Comparison of ENCODE assay signal across 16 cellular contexts in genomic region chr2:19673213-19673791, GRCh38.
DNase-seq lines count a peak whose midpoint lies in the region; ATAC-seq and TF ChIP-seq lines count a peak whose summit lies in the region.
"Had no signal": no experiment of that assay in that cellular context is flagged by ENCODE, and none has a peak within 500 bp of the region (broad histone marks: within the 10 kb centered on the region; RNA-seq: fewer than 3 reads in every experiment).

No MANE protein-coding gene starts in this region.

- H3K36me3 ChIP-seq in brain microvascular endothelial cell (replicated peaks) = no peaks in the 10 kb centered on the region
- H3K36me3 ChIP-seq: cardiac muscle cell, esophagus squamous epithelium, ovary had no signal

- no peaks in the 10 kb centered on the region for H3K9me3 Mint-ChIP-seq in activated CD8-positive, alpha-beta memory T cell treated with anti-CD3 and anti-CD28 coated beads, Interleukin-2, amount 10 ng/mL, durations not matched to agents 7 days and 5 days (ENCODE audit: low read depth)
- H3K9me3 Mint-ChIP-seq: activated B cell treated with CpG ODN at 0.5 μM for 24 hours; activated T-helper 2 cell treated with anti-CD3 and anti-CD28 coated beads, Interferon-gamma antibody, Interleukin-2, Interleukin-4, amounts not matched to agents 10 μg/mL and 5 μg/mL and 100 μg/mL, durations not matched to agents 14 hours and 24 hours and 36 hours; CD4-positive, alpha-beta T cell had no signal

- no peaks in the 10 kb centered on the region for H3K36me3 Mint-ChIP-seq in activated CD8-positive, alpha-beta memory T cell treated with anti-CD3 and anti-CD28 coated beads, Interleukin-2, amount 10 ng/mL, durations not matched to agents 7 days and 5 days

- no peak for ATAC-seq in activated CD8-positive, alpha-beta memory T cell treated with anti-CD3 and anti-CD28 coated beads, Interleukin-2, amount 10 ng/mL, durations not matched to agents 7 days and 5 days
- ATAC-seq in GM21825 (IDR thresholded peaks at IDR 0.05; ENCODE audit: unreplicated experiment) (no peak), GM18519 (IDR thresholded peaks at IDR 0.05; ENCODE audit: low FRiP score, unreplicated experiment) (no peak)

- peaks cover 27% of the 10 kb centered on the region for H3K27me3 Mint-ChIP-seq in activated CD8-positive, alpha-beta memory T cell treated with anti-CD3 and anti-CD28 coated beads, Interleukin-2, amount 10 ng/mL, durations not matched to agents 7 days and 5 days

- H3K27ac ChIP-seq in brain microvascular endothelial cell = no peak overlapping the region
- H3K27ac ChIP-seq: cardiac muscle cell, esophagus squamous epithelium, ovary, testis had no signal

- TF ChIP-seq CTCF in brain microvascular endothelial cell (IDR thresholded peaks at IDR 0.05; ENCODE audit: low read depth, low read length, missing control alignments) = no peak

- H3K4me3 ChIP-seq in brain microvascular endothelial cell (ENCODE audit: low read depth, low read length) = no peak overlapping the region
- H3K4me3 ChIP-seq: cardiac muscle cell, esophagus squamous epithelium, ovary, testis had no signal

- CTCF ChIA-PET in activated CD8-positive, alpha-beta memory T cell treated with anti-CD3 and anti-CD28 coated beads, Interleukin-2, amount 10 ng/mL, durations not matched to agents 7 days and 5 days (lab: Charles Lee) = no interaction called here

- H3K4me3 Mint-ChIP-seq in activated CD8-positive, alpha-beta memory T cell treated with anti-CD3 and anti-CD28 coated beads, Interleukin-2, amount 10 ng/mL, durations not matched to agents 7 days and 5 days = no peak overlapping the region
- H3K4me3 Mint-ChIP-seq: activated B cell treated with CpG ODN at 0.5 μM for 24 hours; CD4-positive, alpha-beta T cell had no signal

- no peaks in the 10 kb centered on the region for H3K27me3 ChIP-seq in brain microvascular endothelial cell (replicated peaks)
- H3K27me3 ChIP-seq: cardiac muscle cell, ovary, testis had no signal

- no peak overlapping the region for H3K27ac Mint-ChIP-seq in activated CD8-positive, alpha-beta memory T cell treated with anti-CD3 and anti-CD28 coated beads, Interleukin-2, amount 10 ng/mL, durations not matched to agents 7 days and 5 days
- H3K27ac Mint-ChIP-seq: activated B cell treated with CpG ODN at 0.5 μM for 24 hours; activated T-helper 2 cell treated with anti-CD3 and anti-CD28 coated beads, Interferon-gamma antibody, Interleukin-2, Interleukin-4, amounts not matched to agents 10 μg/mL and 5 μg/mL and 100 μg/mL, durations not matched to agents 14 hours and 24 hours and 36 hours; CD4-positive, alpha-beta T cell had no signal

- in situ Hi-C loops in Caki2 (cut with HindIII; ENCODE audit: low pct_unique_long_range_greater_than_20kb, low sequenced_read_pairs) = no loop called here
- in situ Hi-C loops in brain microvascular endothelial cell (cut with HindIII; ENCODE audit: low pct_ligation_motif_present, low sequenced_read_pairs) = no loop called here

- H3K4me1 Mint-ChIP-seq in activated CD8-positive, alpha-beta memory T cell treated with anti-CD3 and anti-CD28 coated beads, Interleukin-2, amount 10 ng/mL, durations not matched to agents 7 days and 5 days = no peaks in the 10 kb centered on the region
- H3K4me1 Mint-ChIP-seq: activated B cell treated with CpG ODN at 0.5 μM for 24 hours had no signal

- DNase-seq in Caki2 (ENCODE audit: low read depth) (peak; percentile 50), HuH-7.5 (ENCODE audit: low spot score) (peak; percentile 20), brain microvascular endothelial cell (peak; percentile 42), iris pigment epithelial cell (ENCODE audit: low read depth) (peak; percentile 35), HPDE6-E6E7 (ENCODE audit: extremely low spot score) (no peak)
- no peak for DNase-seq in activated CD8-positive, alpha-beta memory T cell treated with anti-CD3 and anti-CD28 coated beads, Interleukin-2, amount 10 ng/mL, durations not matched to agents 7 days and 5 days
- DNase-seq: activated B cell treated with CpG ODN at 0.5 μM for 24 hours; CD4-positive, alpha-beta T cell; esophagus squamous epithelium; NCI-H1694; ovary; testis had no signal

Comparison
In these comparisons a context has a peak if more than half of its experiments do, and no peak if none do; other contexts are left out.
1. DNase-seq: peak in Caki2 (single experiment), HuH-7.5 (single experiment), brain microvascular endothelial cell (single experiment) and iris pigment epithelial cell (single experiment); none in activated CD8-positive, alpha-beta memory T cell treated with anti-CD3 and anti-CD28 coated beads, Interleukin-2, amount 10 ng/mL, durations not matched to agents 7 days and 5 days (single experiment) and HPDE6-E6E7 (single experiment).